8 cellular contexts compared by ENCODE assay signal in the genomic region with DNA sequence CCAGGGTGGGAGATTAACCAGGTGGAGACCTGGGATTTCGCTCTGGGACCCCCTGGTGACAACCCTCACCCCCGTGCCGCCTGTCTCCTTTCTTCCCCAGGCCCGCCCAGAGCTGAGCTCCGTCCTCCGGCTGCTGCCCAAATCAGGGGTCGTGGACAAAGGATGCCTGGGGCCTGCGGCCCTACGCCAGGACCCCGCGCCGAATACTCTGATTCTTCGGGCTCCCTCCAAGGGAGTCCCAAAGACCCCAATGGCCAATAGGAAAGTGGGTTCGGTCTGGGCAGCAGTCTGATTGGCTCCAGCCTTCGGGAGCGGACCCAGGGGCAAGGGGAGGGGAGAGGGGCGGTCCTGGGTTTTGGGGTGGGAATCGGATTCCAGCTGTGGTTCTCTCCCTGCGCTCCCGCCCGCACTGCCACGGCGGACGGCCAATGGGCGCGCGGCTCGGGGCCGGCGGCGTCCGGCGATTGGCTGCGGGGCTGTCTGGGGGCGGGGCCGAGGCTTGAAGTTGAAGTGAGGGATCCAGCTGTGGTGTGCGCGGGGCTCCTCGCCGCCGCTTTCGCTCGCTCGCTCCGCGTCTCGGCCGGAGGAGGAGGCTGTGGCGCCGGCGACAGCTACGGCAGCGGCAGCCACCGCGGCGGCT.
A peak's percentile ranks its signal among the peaks of the same experiment; 100 is the strongest.
DNase-seq lines count a peak whose midpoint lies in the region; ATAC-seq lines count a peak whose summit lies in the region.

CACNA1G (plus strand) TSS at position 531 of the 640 bp plus-strand sequence. CDS start 745 bp downstream, outside the sequence.

- no peak within 1 kb of the TSS for H3K27ac Mint-ChIP-seq in central memory CD8-positive, alpha-beta T cell (ENCODE audit: low read depth)

- H3K4me3 Mint-ChIP-seq in central memory CD8-positive, alpha-beta T cell = peak within 1 kb of the TSS; percentile 76

- no peaks in the 10 kb centered on the region for H3K9me3 Mint-ChIP-seq in central memory CD8-positive, alpha-beta T cell

- H3K36me3 ChIP-seq in ACC112 (ENCODE audit: insufficient read depth, low read length) = no peaks in the 10 kb centered on the region

- H3K27me3 ChIP-seq in ACC112 (ENCODE audit: insufficient read depth, low read length) = peaks cover 41% of the 10 kb centered on the region

- DNase-seq in NCI-H2171 treated with DMSO at 0.1 percent for 48 hours (lab: John Stamatoyannopoulos, UW) (peak; percentile 80), kidney tubule cell (ENCODE audit: low spot score) (peak; percentile 68)
- peak; percentile 70 to 76 for DNase-seq in central memory CD8-positive, alpha-beta T cell (ENCODE audit: low spot score in 2 of 2)
- DNase-seq in stimulated activated CD4-positive, alpha-beta T cell treated with anti-CD3 and anti-CD28 coated beads, Interleukin-15, amount 100 ng/mL, for 48 hours (ENCODE audit: low read depth in 2 of 2) = peak; percentile 68 to 85

- H3K36me3 Mint-ChIP-seq in central memory CD8-positive, alpha-beta T cell (ENCODE audit: insufficient read depth) = peaks cover 9% of the 10 kb centered on the region

- peaks cover 28% of the 10 kb centered on the region for H3K4me1 Mint-ChIP-seq in central memory CD8-positive, alpha-beta T cell

- peaks cover 68% of the 10 kb centered on the region for H3K27me3 Mint-ChIP-seq in central memory CD8-positive, alpha-beta T cell

- ATAC-seq in GM18861 (IDR thresholded peaks at IDR 0.05; ENCODE audit: unreplicated experiment) = peak; percentile 80
- ATAC-seq in HG03066 (IDR thresholded peaks at IDR 0.05; ENCODE audit: low read depth, unreplicated experiment) = peak; percentile 86
- peak; percentile 93 to 96 for ATAC-seq in activated CD4-positive, CD25-positive, alpha-beta regulatory T cell treated with anti-CD3 and anti-CD28 coated beads, Interleukin-2, amount 50 U/mL, for 24 hours
- peak; percentile 90 for ATAC-seq in central memory CD8-positive, alpha-beta T cell (replicated peaks; ENCODE audit: extremely low read depth, poor library complexity, severe bottlenecking)

- H3K4me1 ChIP-seq in ACC112 (ENCODE audit: control insufficient read depth, insufficient read depth, low read length, unreplicated experiment) = peaks cover 24% of the 10 kb centered on the region

- peak within 1 kb of the TSS; percentile 85 for H3K4me3 ChIP-seq in ACC112 (ENCODE audit: low read depth, low read length)

- H3K79me2 ChIP-seq in ACC112 (ENCODE audit: control insufficient read depth, insufficient read depth, low read length, unreplicated experiment) = no peaks in the 10 kb centered on the region

- H3K27ac ChIP-seq in ACC112 (ENCODE audit: low read depth, low read length) = no peak within 1 kb of the TSS

- H2AFZ ChIP-seq in ACC112 (ENCODE audit: low read length, unreplicated experiment) = peak within 1 kb of the TSS; percentile 99
